Comparison of ENCODE assay signal across 8 cellular contexts in the genomic region with DNA sequence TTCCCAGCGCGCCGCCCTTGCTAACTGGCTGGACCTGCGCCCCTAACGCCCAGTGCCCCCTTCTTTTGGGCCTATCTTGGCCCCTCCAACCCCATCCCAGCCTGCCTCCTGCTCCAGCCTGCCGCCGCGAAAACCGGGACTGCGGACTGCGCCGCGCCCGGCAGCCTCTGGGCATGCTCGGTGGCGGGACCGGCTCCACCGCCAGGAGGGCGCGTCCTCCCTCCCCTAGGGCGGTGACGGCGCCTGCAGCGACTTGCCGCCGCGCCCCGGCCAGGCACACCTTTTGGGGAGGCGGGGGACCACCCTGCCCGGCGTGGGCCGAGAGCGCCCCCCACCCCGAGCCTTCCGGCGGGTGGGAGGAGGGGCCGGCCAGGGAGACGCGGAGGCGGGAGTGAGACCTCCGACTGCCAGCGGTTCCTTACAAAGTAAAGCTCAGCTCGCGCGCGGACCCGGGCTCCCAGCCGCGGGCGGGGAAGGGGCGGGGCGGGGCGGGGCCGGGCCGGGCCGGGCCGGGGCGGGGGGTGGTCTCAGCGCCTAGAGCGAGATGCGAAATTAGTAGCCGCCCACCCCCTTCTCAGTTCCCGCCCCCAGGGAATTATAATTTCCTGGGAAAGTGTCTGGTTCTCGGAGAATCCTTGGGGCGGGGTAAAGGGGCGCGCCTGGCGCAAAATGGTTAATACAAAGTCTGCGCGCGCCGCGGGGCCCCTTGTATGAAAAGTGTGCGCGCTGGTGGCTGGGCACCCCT.
DNase-seq lines count a peak whose midpoint lies in the region; ATAC-seq, FAIRE-seq and TF ChIP-seq lines count a peak whose summit lies in the region.

No MANE protein-coding gene starts in this region.

- no peaks in the 10 kb centered on the region for H3K9me3 Mint-ChIP-seq in astrocyte (ENCODE audit: unreplicated experiment)

- H3K79me2 ChIP-seq in astrocyte (ENCODE audit: insufficient read depth, low read length), result peaks cover 29% of the 10 kb centered on the region

- H3K27ac ChIP-seq in astrocyte (ENCODE audit: low read depth, low read length) (peak overlapping the region; percentile 98), right cardiac atrium (ENCODE audit: low read length) (peak overlapping the region; percentile 96), psoas muscle (peak overlapping the region; percentile 86)

- FAIRE-seq in astrocyte (lab: Jason Lieb, UNC), result no peak

- peaks cover 24% of the 10 kb centered on the region for H3K4me1 Mint-ChIP-seq in astrocyte (ENCODE audit: low read depth, unreplicated experiment)

- H4K20me1 ChIP-seq in astrocyte (ENCODE audit: insufficient read depth, low read length), result peaks cover 15% of the 10 kb centered on the region

- under 1% methylated on average over 75 of the region's 75 CpGs for WGBS in right cardiac atrium
- 0 to 1% (median 0%) methylated on average over 43 to 75 of the region's 75 CpGs for whole genome bisulfite sequencing in psoas muscle, 3 donors

- peaks cover 19% of the 10 kb centered on the region for H3K4me1 ChIP-seq in astrocyte (ENCODE audit: insufficient read depth, low read length)
- peaks cover 6% of the 10 kb centered on the region for H3K4me1 ChIP-seq in right cardiac atrium (ENCODE audit: control insufficient read depth, insufficient read depth, low read length)
- H3K4me1 ChIP-seq in psoas muscle, result peaks cover 15% of the 10 kb centered on the region

- H3K36me3 Mint-ChIP-seq in astrocyte (ENCODE audit: low read depth, unreplicated experiment), result no peaks in the 10 kb centered on the region

- peak overlapping the region; percentile 98 for H3K4me3 Mint-ChIP-seq in astrocyte (ENCODE audit: unreplicated experiment)

- H3K27me3 ChIP-seq in astrocyte (ENCODE audit: insufficient read depth, low read length), result no peaks in the 10 kb centered on the region
- no peaks in the 10 kb centered on the region for H3K27me3 ChIP-seq in right cardiac atrium (ENCODE audit: control insufficient read depth, insufficient read depth)
- peaks cover 0 to 42% (median 0%) of the 10 kb centered on the region in 3 donors for H3K27me3 ChIP-seq in psoas muscle (ENCODE audit: insufficient read depth in 3 of 3, low read length in 2 of 3)

- H3K9me3 ChIP-seq in astrocyte (ENCODE audit: insufficient read depth, low read depth, low read length), result no peaks in the 10 kb centered on the region
- H3K9me3 ChIP-seq in right cardiac atrium (ENCODE audit: control insufficient read depth, low read length), result no peaks in the 10 kb centered on the region
- no peaks in the 10 kb centered on the region for H3K9me3 ChIP-seq in psoas muscle

- intact Hi-C loops in right cardiac atrium (cut with DNase I), result no loop called here
- intact Hi-C loops in psoas muscle (cut with DNase I), result loop anchor here in 1 of 2 donors (5.0 kb wide), 2 partner anchors 51 to 441 kb away; no protein-coding TSS in a partner anchor

- no peak for TF ChIP-seq CTCF in astrocyte (IDR thresholded peaks at IDR 0.05; ENCODE audit: insufficient read depth, low read depth, low read length)
- peak; percentile 31 for TF ChIP-seq CTCF in psoas muscle (IDR thresholded peaks at IDR 0.05)

- H3K9ac ChIP-seq in astrocyte (ENCODE audit: low read length), result peak overlapping the region; percentile 98

- peak overlapping the region; percentile 98 for H3K27ac Mint-ChIP-seq in astrocyte (ENCODE audit: unreplicated experiment)

- H3K4me3 ChIP-seq in astrocyte (ENCODE audit: insufficient read depth, low read depth, low read length) (peak overlapping the region; percentile 82), right cardiac atrium (ENCODE audit: low read length) (peak overlapping the region; percentile 80), psoas muscle (peak overlapping the region; percentile 82)

- no peaks in the 10 kb centered on the region for H3K36me3 ChIP-seq in astrocyte (ENCODE audit: insufficient read depth, low read length)
- no peaks in the 10 kb centered on the region for H3K36me3 ChIP-seq in psoas muscle (ENCODE audit: insufficient read depth in 1 of 2, low read depth in 1 of 2)

- H3K27me3 Mint-ChIP-seq in astrocyte (ENCODE audit: low read depth, unreplicated experiment), result no peaks in the 10 kb centered on the region

- peak; percentile 89 for DNase-seq in DMS53 (lab: John Stamatoyannopoulos, UW)
- peak; percentile 76 for DNase-seq in NCI-H82 treated with DMSO at 0.1 percent for 48 hours (lab: John Stamatoyannopoulos, UW; ENCODE audit: unreplicated experiment)
- peak; percentile 81 for DNase-seq in astrocyte (ENCODE audit: low read depth)
- peak; percentile 80 to 90 (median 90) for DNase-seq in right cardiac atrium
- DNase-seq in psoas muscle, result peak; percentile 67 to 75
- DNase-seq in NCI-H1694 (lab: John Stamatoyannopoulos, UW), result no peak

- ATAC-seq in GM19468 (IDR thresholded peaks at IDR 0.05; ENCODE audit: extremely low read depth, unreplicated experiment) (peak; percentile 49), HG03521 (IDR thresholded peaks at IDR 0.05; ENCODE audit: unreplicated experiment) (peak; percentile 76), right cardiac atrium (peak; percentile 80 to 88), psoas muscle (peak; percentile 59 to 79 (median 68))

- H3K4me2 ChIP-seq in astrocyte (ENCODE audit: low read length), result peak overlapping the region; percentile 91

- H2AFZ ChIP-seq in astrocyte (ENCODE audit: low read depth, low read length), result peak overlapping the region; percentile 64
